In the genomic region with DNA sequence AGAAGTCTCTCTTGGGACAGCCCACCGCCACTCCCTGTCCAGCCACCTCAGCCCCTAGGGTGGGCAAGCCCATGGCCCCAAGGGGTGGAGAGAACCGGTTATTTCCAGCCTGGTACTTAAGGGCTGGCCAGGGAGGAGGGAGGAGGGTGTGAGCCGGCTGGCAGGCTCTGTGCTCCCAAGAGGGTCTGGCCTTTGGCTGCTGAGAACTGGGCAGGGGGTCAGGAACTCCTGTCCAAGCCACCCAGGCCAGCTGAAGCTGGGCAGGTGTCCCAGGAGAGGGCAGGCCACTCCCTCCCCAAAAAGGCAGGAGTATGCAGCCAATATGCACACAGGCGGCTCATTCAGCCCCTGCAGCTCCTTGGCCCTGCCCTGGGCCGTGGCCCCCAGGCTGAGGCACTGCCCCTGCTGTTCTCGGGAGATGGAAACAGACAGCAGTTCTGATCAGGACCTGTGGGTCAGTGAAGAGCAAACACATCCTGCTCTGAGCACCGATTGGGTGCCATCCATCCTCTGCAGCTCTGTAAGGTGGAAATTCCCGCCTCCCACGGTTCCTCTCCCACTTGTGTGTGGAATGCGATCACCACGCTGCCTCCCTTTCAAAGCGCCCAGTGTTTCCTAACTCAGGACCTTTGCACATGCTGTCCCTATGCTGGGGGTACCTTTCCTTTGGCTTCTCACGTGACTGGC, we compare ENCODE assay signal across 1 cellular context.
TF ChIP-seq lines count a peak whose summit lies in the region.

No MANE protein-coding gene starts in this region.

TF ChIP-seq in HepG2, 621 proteins besides CTCF, POLR2A, EP300 and RAD21 (continued from another document and continues in another):
- TF ChIP-seq, protein P1, sequence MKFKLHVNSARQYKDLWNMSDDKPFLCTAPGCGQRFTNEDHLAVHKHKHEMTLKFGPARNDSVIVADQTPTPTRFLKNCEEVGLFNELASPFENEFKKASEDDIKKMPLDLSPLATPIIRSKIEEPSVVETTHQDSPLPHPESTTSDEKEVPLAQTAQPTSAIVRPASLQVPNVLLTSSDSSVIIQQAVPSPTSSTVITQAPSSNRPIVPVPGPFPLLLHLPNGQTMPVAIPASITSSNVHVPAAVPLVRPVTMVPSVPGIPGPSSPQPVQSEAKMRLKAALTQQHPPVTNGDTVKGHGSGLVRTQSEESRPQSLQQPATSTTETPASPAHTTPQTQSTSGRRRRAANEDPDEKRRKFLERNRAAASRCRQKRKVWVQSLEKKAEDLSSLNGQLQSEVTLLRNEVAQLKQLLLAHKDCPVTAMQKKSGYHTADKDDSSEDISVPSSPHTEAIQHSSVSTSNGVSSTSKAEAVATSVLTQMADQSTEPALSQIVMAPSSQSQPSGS (CRISPR knock-in tag; IDR thresholded peaks at IDR 0.05) = no peak
- TF ChIP-seq KDM1A (CRISPR knock-in tag; IDR thresholded peaks at IDR 0.05) (0 out of 2 replicates have a peak, but pooled peaks have one; percentile 51), MEIS1 (CRISPR knock-in tag; IDR thresholded peaks at IDR 0.05; ENCODE audit: borderline replicate concordance) (no peak), ZNF232 (CRISPR knock-in tag; IDR thresholded peaks at IDR 0.05; ENCODE audit: borderline replicate concordance) (no peak), ZNF572 (CRISPR knock-in tag; IDR thresholded peaks at IDR 0.05) (0 out of 2 replicates have a peak, but pooled peaks have one; percentile 5), SALL1 (CRISPR knock-in tag; IDR thresholded peaks at IDR 0.05) (peak; percentile 19; the same call in 1 of the 2 replicates), ATRX (CRISPR knock-in tag; IDR thresholded peaks at IDR 0.05; ENCODE audit: borderline replicate concordance) (no peak), SNRNP70 (IDR thresholded peaks at IDR 0.05; ENCODE audit: low read depth, low read length) (no peak), ZNF331 (CRISPR knock-in tag; IDR thresholded peaks at IDR 0.05) (no peak), ZNF225 (CRISPR knock-in tag; IDR thresholded peaks at IDR 0.05) (0 out of 2 replicates have a peak, but pooled peaks have one; percentile 27), KDM4B (CRISPR knock-in tag; IDR thresholded peaks at IDR 0.05) (no peak), ZNF24 (IDR thresholded peaks at IDR 0.05) (no peak), NFYB (CRISPR knock-in tag; IDR thresholded peaks at IDR 0.05) (peak; percentile 42; the same call in 1 of the 2 replicates), HNRNPLL (IDR thresholded peaks at IDR 0.05; ENCODE audit: low read depth, low read length, poor library complexity, severe bottlenecking) (peak; percentile 28), ZNF768 (CRISPR knock-in tag; IDR thresholded peaks at IDR 0.05) (peak; percentile 95), SOX13 (IDR thresholded peaks at IDR 0.05) (peak; percentile 16; the same call in 1 of the 2 replicates), SOX13 (CRISPR knock-in tag; conservative IDR thresholded peaks at IDR 0.05 in 1 of 2, IDR thresholded peaks at IDR 0.05 in 1 of 2) (peak in 1 of 2 experiments; percentile 36; a peak in 1 of 4 replicates), ZNF274 (CRISPR knock-in tag; IDR thresholded peaks at IDR 0.05) (0 out of 2 replicates have a peak, but pooled peaks have one; percentile 39), SAP130 (CRISPR knock-in tag; IDR thresholded peaks at IDR 0.05; ENCODE audit: low read depth) (0 out of 2 replicates have a peak, but pooled peaks have one; percentile 24)
- TF ChIP-seq, protein P2, sequence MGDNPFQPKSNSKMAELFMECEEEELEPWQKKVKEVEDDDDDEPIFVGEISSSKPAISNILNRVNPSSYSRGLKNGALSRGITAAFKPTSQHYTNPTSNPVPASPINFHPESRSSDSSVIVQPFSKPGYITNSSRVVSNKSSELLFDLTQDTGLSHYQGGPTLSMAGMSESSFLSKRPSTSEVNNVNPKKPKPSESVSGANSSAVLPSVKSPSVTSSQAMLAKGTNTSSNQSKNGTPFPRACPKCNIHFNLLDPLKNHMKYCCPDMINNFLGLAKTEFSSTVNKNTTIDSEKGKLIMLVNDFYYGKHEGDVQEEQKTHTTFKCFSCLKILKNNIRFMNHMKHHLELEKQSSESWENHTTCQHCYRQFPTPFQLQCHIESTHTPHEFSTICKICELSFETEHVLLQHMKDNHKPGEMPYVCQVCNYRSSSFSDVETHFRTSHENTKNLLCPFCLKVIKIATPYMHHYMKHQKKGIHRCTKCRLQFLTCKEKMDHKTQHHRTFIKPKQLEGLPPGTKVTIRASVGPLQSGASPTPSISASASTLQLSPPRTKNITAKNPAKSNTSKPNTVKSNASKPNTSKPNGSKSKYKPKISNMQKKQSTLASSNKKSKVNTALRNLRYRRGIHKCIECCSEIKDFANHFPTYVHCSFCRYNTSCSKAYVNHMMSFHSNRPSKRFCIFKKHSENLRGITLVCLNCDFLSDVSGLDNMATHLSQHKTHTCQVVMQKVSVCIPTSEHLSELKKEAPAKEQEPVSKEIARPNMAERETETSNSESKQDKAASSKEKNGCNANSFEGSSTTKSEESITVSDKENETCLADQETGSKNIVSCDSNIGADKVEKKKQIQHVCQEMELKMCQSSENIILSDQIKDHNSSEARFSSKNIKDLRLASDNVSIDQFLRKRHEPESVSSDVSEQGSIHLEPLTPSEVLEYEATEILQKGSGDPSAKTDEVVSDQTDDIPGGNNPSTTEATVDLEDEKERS (CRISPR knock-in tag; IDR thresholded peaks at IDR 0.05) = 0 out of 2 replicates have a peak, but pooled peaks have one; percentile 29
- TF ChIP-seq, protein P3, sequence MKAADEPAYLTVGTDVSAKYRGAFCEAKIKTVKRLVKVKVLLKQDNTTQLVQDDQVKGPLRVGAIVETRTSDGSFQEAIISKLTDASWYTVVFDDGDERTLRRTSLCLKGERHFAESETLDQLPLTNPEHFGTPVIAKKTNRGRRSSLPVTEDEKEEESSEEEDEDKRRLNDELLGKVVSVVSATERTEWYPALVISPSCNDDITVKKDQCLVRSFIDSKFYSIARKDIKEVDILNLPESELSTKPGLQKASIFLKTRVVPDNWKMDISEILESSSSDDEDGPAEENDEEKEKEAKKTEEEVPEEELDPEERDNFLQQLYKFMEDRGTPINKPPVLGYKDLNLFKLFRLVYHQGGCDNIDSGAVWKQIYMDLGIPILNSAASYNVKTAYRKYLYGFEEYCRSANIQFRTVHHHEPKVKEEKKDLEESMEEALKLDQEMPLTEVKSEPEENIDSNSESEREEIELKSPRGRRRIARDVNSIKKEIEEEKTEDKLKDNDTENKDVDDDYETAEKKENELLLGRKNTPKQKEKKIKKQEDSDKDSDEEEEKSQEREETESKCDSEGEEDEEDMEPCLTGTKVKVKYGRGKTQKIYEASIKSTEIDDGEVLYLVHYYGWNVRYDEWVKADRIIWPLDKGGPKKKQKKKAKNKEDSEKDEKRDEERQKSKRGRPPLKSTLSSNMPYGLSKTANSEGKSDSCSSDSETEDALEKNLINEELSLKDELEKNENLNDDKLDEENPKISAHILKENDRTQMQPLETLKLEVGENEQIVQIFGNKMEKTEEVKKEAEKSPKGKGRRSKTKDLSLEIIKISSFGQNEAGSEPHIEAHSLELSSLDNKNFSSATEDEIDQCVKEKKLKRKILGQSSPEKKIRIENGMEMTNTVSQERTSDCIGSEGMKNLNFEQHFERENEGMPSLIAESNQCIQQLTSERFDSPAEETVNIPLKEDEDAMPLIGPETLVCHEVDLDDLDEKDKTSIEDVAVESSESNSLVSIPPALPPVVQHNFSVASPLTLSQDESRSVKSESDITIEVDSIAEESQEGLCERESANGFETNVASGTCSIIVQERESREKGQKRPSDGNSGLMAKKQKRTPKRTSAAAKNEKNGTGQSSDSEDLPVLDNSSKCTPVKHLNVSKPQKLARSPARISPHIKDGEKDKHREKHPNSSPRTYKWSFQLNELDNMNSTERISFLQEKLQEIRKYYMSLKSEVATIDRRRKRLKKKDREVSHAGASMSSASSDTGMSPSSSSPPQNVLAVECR (CRISPR knock-in tag; IDR thresholded peaks at IDR 0.05; ENCODE audit: borderline replicate concordance) = no peak
- TF ChIP-seq, protein P4, sequence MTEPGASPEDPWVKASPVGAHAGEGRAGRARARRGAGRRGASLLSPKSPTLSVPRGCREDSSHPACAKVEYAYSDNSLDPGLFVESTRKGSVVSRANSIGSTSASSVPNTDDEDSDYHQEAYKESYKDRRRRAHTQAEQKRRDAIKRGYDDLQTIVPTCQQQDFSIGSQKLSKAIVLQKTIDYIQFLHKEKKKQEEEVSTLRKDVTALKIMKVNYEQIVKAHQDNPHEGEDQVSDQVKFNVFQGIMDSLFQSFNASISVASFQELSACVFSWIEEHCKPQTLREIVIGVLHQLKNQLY (CRISPR knock-in tag; IDR thresholded peaks at IDR 0.05) = no peak
- TF ChIP-seq, protein P5, sequence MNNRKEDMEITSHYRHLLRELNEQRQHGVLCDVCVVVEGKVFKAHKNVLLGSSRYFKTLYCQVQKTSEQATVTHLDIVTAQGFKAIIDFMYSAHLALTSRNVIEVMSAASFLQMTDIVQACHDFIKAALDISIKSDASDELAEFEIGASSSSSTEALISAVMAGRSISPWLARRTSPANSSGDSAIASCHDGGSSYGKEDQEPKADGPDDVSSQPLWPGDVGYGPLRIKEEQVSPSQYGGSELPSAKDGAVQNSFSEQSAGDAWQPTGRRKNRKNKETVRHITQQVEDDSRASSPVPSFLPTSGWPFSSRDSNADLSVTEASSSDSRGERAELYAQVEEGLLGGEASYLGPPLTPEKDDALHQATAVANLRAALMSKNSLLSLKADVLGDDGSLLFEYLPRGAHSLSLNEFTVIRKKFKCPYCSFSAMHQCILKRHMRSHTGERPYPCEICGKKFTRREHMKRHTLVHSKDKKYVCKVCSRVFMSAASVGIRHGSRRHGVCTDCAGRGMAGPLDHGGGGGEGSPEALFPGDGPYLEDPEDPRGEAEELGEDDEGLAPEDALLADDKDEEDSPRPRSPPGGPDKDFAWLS (CRISPR knock-in tag; IDR thresholded peaks at IDR 0.05; ENCODE audit: borderline replicate concordance) = no peak
- TF ChIP-seq, protein P6, sequence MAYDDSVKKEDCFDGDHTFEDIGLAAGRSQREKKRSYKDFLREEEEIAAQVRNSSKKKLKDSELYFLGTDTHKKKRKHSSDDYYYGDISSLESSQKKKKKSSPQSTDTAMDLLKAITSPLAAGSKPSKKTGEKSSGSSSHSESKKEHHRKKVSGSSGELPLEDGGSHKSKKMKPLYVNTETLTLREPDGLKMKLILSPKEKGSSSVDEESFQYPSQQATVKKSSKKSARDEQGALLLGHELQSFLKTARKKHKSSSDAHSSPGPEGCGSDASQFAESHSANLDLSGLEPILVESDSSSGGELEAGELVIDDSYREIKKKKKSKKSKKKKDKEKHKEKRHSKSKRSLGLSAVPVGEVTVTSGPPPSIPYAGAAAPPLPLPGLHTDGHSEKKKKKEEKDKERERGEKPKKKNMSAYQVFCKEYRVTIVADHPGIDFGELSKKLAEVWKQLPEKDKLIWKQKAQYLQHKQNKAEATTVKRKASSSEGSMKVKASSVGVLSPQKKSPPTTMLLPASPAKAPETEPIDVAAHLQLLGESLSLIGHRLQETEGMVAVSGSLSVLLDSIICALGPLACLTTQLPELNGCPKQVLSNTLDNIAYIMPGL (CRISPR knock-in tag; IDR thresholded peaks at IDR 0.05; ENCODE audit: borderline replicate concordance in 1 of 2, low read depth in 1 of 2) = no peak
- TF ChIP-seq, protein P7, sequence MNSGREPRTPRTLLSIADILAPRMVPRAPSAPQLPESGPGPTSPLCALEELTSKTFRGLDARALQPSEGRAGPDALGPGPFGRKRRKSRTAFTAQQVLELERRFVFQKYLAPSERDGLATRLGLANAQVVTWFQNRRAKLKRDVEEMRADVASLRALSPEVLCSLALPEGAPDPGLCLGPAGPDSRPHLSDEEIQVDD (CRISPR knock-in tag; IDR thresholded peaks at IDR 0.05; ENCODE audit: borderline replicate concordance) = no peak
- TF ChIP-seq, protein P8, sequence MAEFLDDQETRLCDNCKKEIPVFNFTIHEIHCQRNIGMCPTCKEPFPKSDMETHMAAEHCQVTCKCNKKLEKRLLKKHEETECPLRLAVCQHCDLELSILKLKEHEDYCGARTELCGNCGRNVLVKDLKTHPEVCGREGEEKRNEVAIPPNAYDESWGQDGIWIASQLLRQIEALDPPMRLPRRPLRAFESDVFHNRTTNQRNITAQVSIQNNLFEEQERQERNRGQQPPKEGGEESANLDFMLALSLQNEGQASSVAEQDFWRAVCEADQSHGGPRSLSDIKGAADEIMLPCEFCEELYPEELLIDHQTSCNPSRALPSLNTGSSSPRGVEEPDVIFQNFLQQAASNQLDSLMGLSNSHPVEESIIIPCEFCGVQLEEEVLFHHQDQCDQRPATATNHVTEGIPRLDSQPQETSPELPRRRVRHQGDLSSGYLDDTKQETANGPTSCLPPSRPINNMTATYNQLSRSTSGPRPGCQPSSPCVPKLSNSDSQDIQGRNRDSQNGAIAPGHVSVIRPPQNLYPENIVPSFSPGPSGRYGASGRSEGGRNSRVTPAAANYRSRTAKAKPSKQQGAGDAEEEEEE (CRISPR knock-in tag; IDR thresholded peaks at IDR 0.05; ENCODE audit: borderline replicate concordance) = no peak
- TF ChIP-seq, protein P9, sequence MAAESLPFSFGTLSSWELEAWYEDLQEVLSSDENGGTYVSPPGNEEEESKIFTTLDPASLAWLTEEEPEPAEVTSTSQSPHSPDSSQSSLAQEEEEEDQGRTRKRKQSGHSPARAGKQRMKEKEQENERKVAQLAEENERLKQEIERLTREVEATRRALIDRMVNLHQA (CRISPR knock-in tag; IDR thresholded peaks at IDR 0.05) = no peak
- TF ChIP-seq, protein P10, sequence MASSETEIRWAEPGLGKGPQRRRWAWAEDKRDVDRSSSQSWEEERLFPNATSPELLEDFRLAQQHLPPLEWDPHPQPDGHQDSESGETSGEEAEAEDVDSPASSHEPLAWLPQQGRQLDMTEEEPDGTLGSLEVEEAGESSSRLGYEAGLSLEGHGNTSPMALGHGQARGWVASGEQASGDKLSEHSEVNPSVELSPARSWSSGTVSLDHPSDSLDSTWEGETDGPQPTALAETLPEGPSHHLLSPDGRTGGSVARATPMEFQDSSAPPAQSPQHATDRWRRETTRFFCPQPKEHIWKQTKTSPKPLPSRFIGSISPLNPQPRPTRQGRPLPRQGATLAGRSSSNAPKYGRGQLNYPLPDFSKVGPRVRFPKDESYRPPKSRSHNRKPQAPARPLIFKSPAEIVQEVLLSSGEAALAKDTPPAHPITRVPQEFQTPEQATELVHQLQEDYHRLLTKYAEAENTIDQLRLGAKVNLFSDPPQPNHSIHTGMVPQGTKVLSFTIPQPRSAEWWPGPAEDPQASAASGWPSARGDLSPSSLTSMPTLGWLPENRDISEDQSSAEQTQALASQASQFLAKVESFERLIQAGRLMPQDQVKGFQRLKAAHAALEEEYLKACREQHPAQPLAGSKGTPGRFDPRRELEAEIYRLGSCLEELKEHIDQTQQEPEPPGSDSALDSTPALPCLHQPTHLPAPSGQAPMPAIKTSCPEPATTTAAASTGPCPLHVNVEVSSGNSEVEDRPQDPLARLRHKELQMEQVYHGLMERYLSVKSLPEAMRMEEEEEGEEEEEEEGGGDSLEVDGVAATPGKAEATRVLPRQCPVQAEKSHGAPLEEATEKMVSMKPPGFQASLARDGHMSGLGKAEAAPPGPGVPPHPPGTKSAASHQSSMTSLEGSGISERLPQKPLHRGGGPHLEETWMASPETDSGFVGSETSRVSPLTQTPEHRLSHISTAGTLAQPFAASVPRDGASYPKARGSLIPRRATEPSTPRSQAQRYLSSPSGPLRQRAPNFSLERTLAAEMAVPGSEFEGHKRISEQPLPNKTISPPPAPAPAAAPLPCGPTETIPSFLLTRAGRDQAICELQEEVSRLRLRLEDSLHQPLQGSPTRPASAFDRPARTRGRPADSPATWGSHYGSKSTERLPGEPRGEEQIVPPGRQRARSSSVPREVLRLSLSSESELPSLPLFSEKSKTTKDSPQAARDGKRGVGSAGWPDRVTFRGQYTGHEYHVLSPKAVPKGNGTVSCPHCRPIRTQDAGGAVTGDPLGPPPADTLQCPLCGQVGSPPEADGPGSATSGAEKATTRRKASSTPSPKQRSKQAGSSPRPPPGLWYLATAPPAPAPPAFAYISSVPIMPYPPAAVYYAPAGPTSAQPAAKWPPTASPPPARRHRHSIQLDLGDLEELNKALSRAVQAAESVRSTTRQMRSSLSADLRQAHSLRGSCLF (CRISPR knock-in tag; IDR thresholded peaks at IDR 0.05; ENCODE audit: borderline replicate concordance) = no peak
